In genomic region chr17:41733348-41734138, GRCh38 we compare ENCODE assay signal across 11 cellular contexts. TPM values are rescaled to one million over a fixed set of nuclear protein-coding genes. Genes with fewer than 3 reads are reported as not detected.
DNase-seq lines count a peak whose midpoint lies in the region; ATAC-seq and TF ChIP-seq lines count a peak whose summit lies in the region.
"Had no signal": no experiment of that assay in that cellular context is flagged by ENCODE, and none has a peak within 500 bp of the region (broad histone marks: within the 10 kb centered on the region; RNA-seq: fewer than 3 reads in every experiment).

No MANE protein-coding gene starts in this region.

- no peak for ATAC-seq in CD4-positive, alpha-beta T cell (ENCODE audit: poor library complexity)
- ATAC-seq in HG03457 (IDR thresholded peaks at IDR 0.05; ENCODE audit: unreplicated experiment), result no peak
- ATAC-seq in effector memory CD8-positive, alpha-beta T cell (replicated peaks), result no peak

- no CpG with 5 or more reads among the region's 40 CpGs for WGBS in neuronal stem cell (ENCODE audit: extremely low coverage in 2 of 2, insufficient read length in 2 of 2, insufficient replicate concordance in 1 of 2), 2 donors

- TF ChIP-seq CTCF in CD4-positive, alpha-beta T cell (IDR thresholded peaks at IDR 0.05), result no peak
- TF ChIP-seq CTCF in endothelial cell (IDR thresholded peaks at IDR 0.05; ENCODE audit: unreplicated experiment), result no peak

- H2BK5ac ChIP-seq in neuronal stem cell (ENCODE audit: low read length), result peak overlapping the region; percentile 55

- H3K4ac ChIP-seq in neuronal stem cell (ENCODE audit: low read length), result no peak overlapping the region

- no peaks in the 10 kb centered on the region for H3K9me3 Mint-ChIP-seq in CD4-positive, alpha-beta T cell
- H3K9me3 Mint-ChIP-seq in endothelial cell (ENCODE audit: unreplicated experiment), result no peaks in the 10 kb centered on the region
- H3K9me3 Mint-ChIP-seq in effector memory CD8-positive, alpha-beta T cell, result no peaks in the 10 kb centered on the region

- H3K36me3 Mint-ChIP-seq in CD4-positive, alpha-beta T cell (ENCODE audit: low read depth), result no peaks in the 10 kb centered on the region
- peaks cover 13% of the 10 kb centered on the region for H3K36me3 Mint-ChIP-seq in endothelial cell (ENCODE audit: low read depth, unreplicated experiment)
- H3K36me3 Mint-ChIP-seq in effector memory CD8-positive, alpha-beta T cell (ENCODE audit: insufficient read depth), result no peaks in the 10 kb centered on the region

- no peak overlapping the region for H3K27ac ChIP-seq in CD4-positive, alpha-beta T cell (ENCODE audit: low read depth, low read length)
- no peak overlapping the region for H3K27ac ChIP-seq in neuronal stem cell (replicated peaks; ENCODE audit: low read length)
- H3K27ac ChIP-seq: left lung had no signal

- peaks cover 68% of the 10 kb centered on the region for H3K27me3 Mint-ChIP-seq in CD4-positive, alpha-beta T cell
- H3K27me3 Mint-ChIP-seq in endothelial cell (ENCODE audit: unreplicated experiment), result peaks cover 4% of the 10 kb centered on the region
- H3K27me3 Mint-ChIP-seq in effector memory CD8-positive, alpha-beta T cell, result peaks cover 60 to 77% of the 10 kb centered on the region in 2 donors

- peak overlapping the region; percentile 94 for H2AFZ ChIP-seq in neuronal stem cell (ENCODE audit: low read length)

- H3K4me1 ChIP-seq in neuronal stem cell (ENCODE audit: control insufficient read depth in 2 of 2, insufficient read depth in 1 of 2, low read depth in 1 of 2, low read length in 2 of 2), result peaks cover 6 to 9% of the 10 kb centered on the region in 2 donors

- H3K27ac Mint-ChIP-seq in CD4-positive, alpha-beta T cell, result no peak overlapping the region
- peak overlapping the region; percentile 72 for H3K27ac Mint-ChIP-seq in endothelial cell (ENCODE audit: unreplicated experiment)
- H3K27ac Mint-ChIP-seq in effector memory CD8-positive, alpha-beta T cell, result no peak overlapping the region

- H3K14ac ChIP-seq in neuronal stem cell (ENCODE audit: low read length), result peak overlapping the region; percentile 14

- no peaks in the 10 kb centered on the region for H3K4me1 Mint-ChIP-seq in CD4-positive, alpha-beta T cell (ENCODE audit: low read depth)
- H3K4me1 Mint-ChIP-seq in endothelial cell (ENCODE audit: unreplicated experiment), result peaks cover 28% of the 10 kb centered on the region
- peaks cover 3 to 5% of the 10 kb centered on the region in 2 donors for H3K4me1 Mint-ChIP-seq in effector memory CD8-positive, alpha-beta T cell (ENCODE audit: low read depth in 2 of 2)

- intact Hi-C loops in CD4-positive, alpha-beta T cell (cut with DNase I, micrococcal nuclease), result no loop called here

- no peak overlapping the region for H4K8ac ChIP-seq in neuronal stem cell (ENCODE audit: low read depth, low read length)

- H2BK15ac ChIP-seq in neuronal stem cell (ENCODE audit: low read length), result peak overlapping the region; percentile 70

- POLR2A ChIA-PET in CD4-positive, alpha-beta T cell (lab: Charles Lee), result no interaction called here

- peak overlapping the region; percentile 94 for H3K9ac ChIP-seq in neuronal stem cell (ENCODE audit: low read depth, low read length, poor library complexity)

- H3K23ac ChIP-seq in neuronal stem cell (ENCODE audit: low read depth, low read length, poor library complexity), result peak overlapping the region; percentile 92

- no peak overlapping the region for H4K91ac ChIP-seq in neuronal stem cell (ENCODE audit: low read depth, low read length, poor library complexity)

- H2BK12ac ChIP-seq in neuronal stem cell (ENCODE audit: low read length), result no peak overlapping the region

- H3K4me3 ChIP-seq in neuronal stem cell (ENCODE audit: low read length in 2 of 2), result peak overlapping the region; percentile 52 to 78

- no peak for DNase-seq in CD4-positive, alpha-beta T cell
- peak; percentile 31 for DNase-seq in HuH-7.5 (ENCODE audit: low spot score)
- no peak for DNase-seq in endothelial cell (ENCODE audit: low spot score)
- DNase-seq in neuronal stem cell (ENCODE audit: low spot score), result no peak
- no peak for DNase-seq in NCI-H2081 treated with DMSO at 0.1 percent for 48 hours (lab: John Stamatoyannopoulos, UW)
- DNase-seq in NCI-H2107 treated with DMSO at 0.1 percent for 48 hours (lab: John Stamatoyannopoulos, UW; ENCODE audit: unreplicated experiment), result no peak
- DNase-seq in effector memory CD8-positive, alpha-beta T cell, result no peak
- DNase-seq: NCI-H1048, SIG-M5 had no signal

- peak overlapping the region; percentile 100 for H3K4me2 ChIP-seq in neuronal stem cell (ENCODE audit: insufficient read depth, low read length, poor library complexity, severe bottlenecking)

- peaks cover 62% of the 10 kb centered on the region for H3K27me3 ChIP-seq in CD4-positive, alpha-beta T cell (ENCODE audit: control insufficient read depth, insufficient read depth, low read length)
- H3K27me3 ChIP-seq in neuronal stem cell (ENCODE audit: control insufficient read depth in 3 of 3, insufficient read depth in 3 of 3, low read depth in 1 of 3, low read length in 3 of 3), result peaks cover 5 to 45% (median 35%) of the 10 kb centered on the region in 3 experiments

- H2AK5ac ChIP-seq in neuronal stem cell (ENCODE audit: low read depth, low read length), result peak overlapping the region; percentile 66

- no peak overlapping the region for H3K18ac ChIP-seq in neuronal stem cell (ENCODE audit: low read length)

- peak overlapping the region; percentile 38 for H3K4me3 Mint-ChIP-seq in CD4-positive, alpha-beta T cell
- peak overlapping the region; percentile 94 for H3K4me3 Mint-ChIP-seq in endothelial cell (ENCODE audit: unreplicated experiment)
- no peak overlapping the region for H3K4me3 Mint-ChIP-seq in effector memory CD8-positive, alpha-beta T cell

- H3K36me3 ChIP-seq in neuronal stem cell (replicated peaks in 1 of 2; ENCODE audit: control insufficient read depth in 2 of 2, insufficient read depth in 2 of 2, low read length in 2 of 2), result no peaks in the 10 kb centered on the region
- H3K36me3 ChIP-seq: left lung had no signal

- H3K9me3 ChIP-seq in CD4-positive, alpha-beta T cell (ENCODE audit: control insufficient read depth, low read length), result no peaks in the 10 kb centered on the region
- H3K9me3 ChIP-seq in neuronal stem cell (replicated peaks in 1 of 2; ENCODE audit: control insufficient read depth in 2 of 2, insufficient read depth in 1 of 2, low read depth in 1 of 2, low read length in 2 of 2), result no peaks in the 10 kb centered on the region
- H3K9me3 ChIP-seq: left lung had no signal

- CTCF ChIA-PET in CD4-positive, alpha-beta T cell (lab: Charles Lee), result interaction anchor here (0.6 to 0.7 kb wide), 2 partner anchors 37 to 831 kb away, joined by 3 to 4 read pairs; no protein-coding TSS in a partner anchor

- H2BK120ac ChIP-seq in neuronal stem cell (ENCODE audit: low read depth, low read length), result no peak overlapping the region

- no peaks in the 10 kb centered on the region for H3K79me1 ChIP-seq in neuronal stem cell (ENCODE audit: low read depth, low read length)

RNA-seq across cellular contexts. Expression of gene HAP1, which starts 0.9 kb away (rescaled TPM):
- total RNA-seq in CD4-positive, alpha-beta T cell, result under 1 TPM in 1 of 2 experiments, not detected in 1; 0.11 TPM
- 18.1 TPM for total RNA-seq in endothelial cell (ENCODE audit: unreplicated experiment)
- polyA plus RNA-seq in neuronal stem cell (2013, experiment 1 of 2), result 1.5 TPM
- 1.5 TPM for polyA plus RNA-seq in neuronal stem cell (2013, experiment 2 of 2)

RNA-seq across cellular contexts. Expression of gene GAST, which starts 21.4 kb away (rescaled TPM):
- total RNA-seq in CD4-positive, alpha-beta T cell, result not detected
- total RNA-seq in endothelial cell (ENCODE audit: unreplicated experiment), result not detected
- not detected for polyA plus RNA-seq in neuronal stem cell (2013, experiment 1 of 2)
- not detected for polyA plus RNA-seq in neuronal stem cell (2013, experiment 2 of 2)
- total RNA-seq: left lung had no signal

RNA-seq across cellular contexts. Expression of gene EIF1, which starts 44.9 kb away (rescaled TPM):
- total RNA-seq in CD4-positive, alpha-beta T cell, result 1,000 to 10,000 TPM; 3,351 to 3,391 TPM
- total RNA-seq in endothelial cell (ENCODE audit: unreplicated experiment), result 569 TPM
- 353 TPM for polyA plus RNA-seq in neuronal stem cell (2013, experiment 1 of 2)
- polyA plus RNA-seq in neuronal stem cell (2013, experiment 2 of 2), result 340 TPM

RNA-seq across cellular contexts. Expression of gene JUP, which starts 53.0 kb away (rescaled TPM):
- total RNA-seq in CD4-positive, alpha-beta T cell, result 1 to 10 TPM in 1 of 2 experiments, under 1 TPM in 1; 0.88 to 1.1 TPM
- 330 TPM for total RNA-seq in endothelial cell (ENCODE audit: unreplicated experiment)
- 55.6 TPM for polyA plus RNA-seq in neuronal stem cell (2013, experiment 1 of 2)
- polyA plus RNA-seq in neuronal stem cell (2013, experiment 2 of 2), result 57.2 TPM

Comparison
In these comparisons a context has a peak if more than half of its experiments do, and no peak if none do; other contexts are left out.
1. H3K4me3 Mint-ChIP-seq: peak in CD4-positive, alpha-beta T cell (single experiment) and endothelial cell (single experiment); none in effector memory CD8-positive, alpha-beta T cell (0 of 2).
2. RNA of gene HAP1, which starts 0.9 kb away (total RNA-seq): 18.1 TPM in endothelial cell (single experiment); 0.11 TPM in CD4-positive, alpha-beta T cell; every median in the first group is over 10 times any median in the second.